8 cellular contexts compared by ENCODE assay signal in the genomic region with DNA sequence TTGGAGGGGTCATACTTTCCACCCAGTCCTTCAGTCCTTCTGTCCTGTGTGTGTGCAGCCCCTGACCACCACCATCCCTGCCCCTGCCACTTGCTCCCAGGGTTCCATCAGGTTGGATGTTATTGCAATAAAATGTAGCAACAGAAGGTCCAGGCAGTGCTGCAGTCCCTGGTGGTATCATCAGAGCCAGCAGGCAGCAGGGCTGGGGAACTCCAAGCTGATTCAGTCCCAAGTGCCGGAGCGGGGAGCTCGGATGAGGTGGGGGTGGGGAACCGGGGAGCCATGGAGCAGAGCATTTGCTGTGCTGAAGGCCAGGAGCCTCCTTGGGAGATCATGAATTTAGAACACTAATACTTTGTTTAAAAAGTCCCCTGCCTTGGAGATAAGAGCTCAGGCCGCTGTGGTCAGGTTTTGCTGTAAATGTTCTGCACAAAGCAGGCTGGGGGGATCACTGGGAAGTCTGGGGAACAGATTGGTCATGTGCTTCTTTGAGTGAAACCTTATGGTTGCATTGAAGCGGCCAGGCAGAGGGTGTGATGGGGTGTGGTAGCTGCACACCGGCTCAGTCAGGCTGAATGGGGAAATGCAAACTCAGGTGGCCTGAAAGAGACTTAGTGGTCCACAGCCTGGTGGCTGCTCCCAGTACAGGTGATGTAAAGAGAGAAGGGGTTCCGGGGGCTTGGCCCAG.
DNase-seq lines count a peak whose midpoint lies in the region; ATAC-seq and TF ChIP-seq lines count a peak whose summit lies in the region.

No MANE protein-coding gene starts in this region.

- ATAC-seq in HG02970 (IDR thresholded peaks at IDR 0.05; ENCODE audit: low FRiP score, unreplicated experiment) = no peak

- intact Hi-C loops in lower leg skin (cut with DNase I; ENCODE audit: low total_unique reads) = no loop called here

- peak overlapping the region; percentile 6 for H3K4me3 Mint-ChIP-seq in endodermal cell
- no peak overlapping the region for H3K4me3 Mint-ChIP-seq in osteocyte (ENCODE audit: unreplicated experiment)

- no peak overlapping the region for H3K9ac ChIP-seq in endodermal cell (ENCODE audit: extremely low read depth, low read length, poor library complexity, severe bottlenecking)

- no peak overlapping the region for H3K27ac ChIP-seq in endodermal cell (ENCODE audit: low read depth, low read length)

- WGBS in endodermal cell (ENCODE audit: insufficient coverage in 1 of 2, insufficient read length in 1 of 2), 2 experiments = 76 to 87% methylated on average over 6 to 8 of the region's 8 CpGs
- 31 to 42% methylated on average over 8 of the region's 8 CpGs for WGBS in lower leg skin, 2 donors

- DNase-seq in DMS 273 (lab: John Stamatoyannopoulos, UW; ENCODE audit: unreplicated experiment) (peak; percentile 91), NCI-H1694 (lab: John Stamatoyannopoulos, UW) (peak; percentile 82), endodermal cell (peak; percentile 63), osteocyte (ENCODE audit: extremely low spot score, unreplicated experiment) (no peak), NCI-H128 (lab: John Stamatoyannopoulos, UW; ENCODE audit: unreplicated experiment) (no peak), lower leg skin (ENCODE audit: low spot score in 2 of 2) (no peak)
- DNase-seq in NK-92 treated with Interleukin-12 subunit alpha and Interleukin-12 subunit beta, amount 100 ng/mL, for 24 hours (lab: John Stamatoyannopoulos, UW) = no peak

- H3K27ac Mint-ChIP-seq in endodermal cell (peak overlapping the region; percentile 2), osteocyte (ENCODE audit: unreplicated experiment) (peak overlapping the region; percentile 96)

- H3K4me1 ChIP-seq in endodermal cell (ENCODE audit: control insufficient read depth, insufficient read depth, low read length) = peaks cover 18% of the 10 kb centered on the region

- H3K27me3 ChIP-seq in endodermal cell (ENCODE audit: control insufficient read depth, insufficient read depth, low read length, poor library complexity, severe bottlenecking) = no peaks in the 10 kb centered on the region

- TF ChIP-seq CTCF in endodermal cell (conservative IDR thresholded peaks at IDR 0.05) (no peak), osteocyte (IDR thresholded peaks at IDR 0.05) (no peak), lower leg skin (IDR thresholded peaks at IDR 0.05) (no peak)

- H3K9me3 ChIP-seq in endodermal cell (ENCODE audit: control insufficient read depth, low read length) = no peaks in the 10 kb centered on the region

- H3K36me3 Mint-ChIP-seq in endodermal cell (ENCODE audit: low read depth) (no peaks in the 10 kb centered on the region), osteocyte (ENCODE audit: unreplicated experiment) (no peaks in the 10 kb centered on the region)

- TF ChIP-seq POLR2A in lower leg skin (IDR thresholded peaks at IDR 0.05) = no peak

- H3K9me3 Mint-ChIP-seq in endodermal cell (no peaks in the 10 kb centered on the region), osteocyte (ENCODE audit: unreplicated experiment) (no peaks in the 10 kb centered on the region)

- H3K4me1 Mint-ChIP-seq in endodermal cell (peaks cover 39% of the 10 kb centered on the region), osteocyte (ENCODE audit: unreplicated experiment) (peaks cover 77% of the 10 kb centered on the region)

- H3K27me3 Mint-ChIP-seq in endodermal cell (ENCODE audit: insufficient read depth) (no peaks in the 10 kb centered on the region), osteocyte (ENCODE audit: unreplicated experiment) (no peaks in the 10 kb centered on the region)

- no peaks in the 10 kb centered on the region for H3K36me3 ChIP-seq in endodermal cell (ENCODE audit: control insufficient read depth, insufficient read depth, low read length)

- H3K4me3 ChIP-seq in endodermal cell (ENCODE audit: low read length) (no peak overlapping the region), lower leg skin (ENCODE audit: low read depth, poor library complexity, severe bottlenecking) (no peak overlapping the region)

Comparison
In these comparisons a context has a peak if more than half of its experiments do, and no peak if none do; other contexts are left out.
1. DNase-seq: peak in DMS 273 (single experiment), NCI-H1694 (single experiment) and endodermal cell (single experiment); none in osteocyte (single experiment), NCI-H128 (single experiment), lower leg skin (0 of 2) and NK-92 treated with Interleukin-12 subunit alpha and Interleukin-12 subunit beta, amount 100 ng/mL, for 24 hours (single experiment).